In genomic region chr13:51688937-51689336, GRCh38 we compare ENCODE assay signal across 23 cellular contexts.
A peak's percentile ranks its signal among the peaks of the same experiment; 100 is the strongest.
DNase-seq lines count a peak whose midpoint lies in the region; ATAC-seq, FAIRE-seq and TF ChIP-seq lines count a peak whose summit lies in the region.
"Had no signal": no experiment of that assay in that cellular context is flagged by ENCODE, and none has a peak within 500 bp of the region (broad histone marks: within the 10 kb centered on the region; RNA-seq: fewer than 3 reads in every experiment).

No MANE protein-coding gene starts in this region.

- WGBS in GM12878 (ENCODE audit: insufficient coverage, insufficient replicate concordance, low lambda C conversion rate, missing lambda C conversion rate) = 67% methylated on average over 5 of the region's 5 CpGs

- peaks cover 9% of the 10 kb centered on the region for H3K4me1 ChIP-seq in GM12878 (ENCODE audit: control insufficient read depth, insufficient read depth, low read length)
- H3K4me1 ChIP-seq: gastrocnemius medialis had no signal

- no peaks in the 10 kb centered on the region for H3K36me3 Mint-ChIP-seq in activated CD8-positive, alpha-beta T cell treated with anti-CD3 and anti-CD28 coated beads for 36 hours (ENCODE audit: low read depth)
- no peaks in the 10 kb centered on the region for H3K36me3 Mint-ChIP-seq in activated CD8-positive, alpha-beta T cell treated with anti-CD3 and anti-CD28 coated beads, Interleukin-2, amount 10 ng/mL, durations not matched to agents 7 days and 5 days (ENCODE audit: low read depth)

- POLR2A ChIA-PET in activated CD8-positive, alpha-beta T cell treated with anti-CD3 and anti-CD28 coated beads for 36 hours (lab: Charles Lee) = no interaction called here
- POLR2A ChIA-PET in activated CD8-positive, alpha-beta T cell treated with anti-CD3 and anti-CD28 coated beads, Interleukin-2, amount 10 ng/mL, durations not matched to agents 7 days and 5 days (lab: Charles Lee) = no interaction called here
- POLR2A ChIA-PET in GM12878 (lab: Charles Lee) = no interaction called here

- no peak overlapping the region for H3K9ac ChIP-seq in GM12878 (ENCODE audit: control insufficient read depth, insufficient read depth, low read length)

- no peak overlapping the region for H3K4me3 ChIP-seq in GM12878
- H3K4me3 ChIP-seq: gastrocnemius medialis, mucosa of descending colon, spleen had no signal

- H3K27ac ChIP-seq in GM12878 (ENCODE audit: control insufficient read depth, insufficient read depth) (peak overlapping the region; percentile 56), substantia nigra (ENCODE audit: low read depth, low read length, poor library complexity, severe bottlenecking) (peak overlapping the region; percentile 63)
- H3K27ac ChIP-seq: gastrocnemius medialis, spleen, VCaP had no signal

- H3K79me2 ChIP-seq in GM12878 (ENCODE audit: control insufficient read depth, insufficient read depth, low read length) = no peaks in the 10 kb centered on the region

- CTCF ChIA-PET in activated CD8-positive, alpha-beta T cell treated with anti-CD3 and anti-CD28 coated beads for 36 hours (lab: Charles Lee) = interaction anchor here (1.4 kb wide), 1 partner anchor 109 kb away, joined by 4 read pairs; no protein-coding TSS in a partner anchor
- CTCF ChIA-PET in activated CD8-positive, alpha-beta T cell treated with anti-CD3 and anti-CD28 coated beads, Interleukin-2, amount 10 ng/mL, durations not matched to agents 7 days and 5 days (lab: Charles Lee) = no interaction called here
- CTCF ChIA-PET in GM12878 (lab: Yijun Ruan, JAX) = interaction anchor here (0.9 to 1.6 kb wide), 2 partner anchors 103 to 234 kb away, joined by 3 read pairs; no protein-coding TSS in a partner anchor

- no peak overlapping the region for H3K4me3 Mint-ChIP-seq in activated CD8-positive, alpha-beta T cell treated with anti-CD3 and anti-CD28 coated beads for 36 hours
- no peak overlapping the region for H3K4me3 Mint-ChIP-seq in activated CD8-positive, alpha-beta T cell treated with anti-CD3 and anti-CD28 coated beads, Interleukin-2, amount 10 ng/mL, durations not matched to agents 7 days and 5 days

- no peak for TF ChIP-seq POLR2A in GM12878 (IDR thresholded peaks at IDR 0.05; ENCODE audit: low read depth, low read length)

- no peak for TF ChIP-seq CTCF in activated CD8-positive, alpha-beta T cell treated with anti-CD3 and anti-CD28 coated beads for 36 hours (IDR thresholded peaks at IDR 0.05)
- no peak for TF ChIP-seq CTCF in GM12878 (IDR thresholded peaks at IDR 0.05 in 2 of 3, conservative IDR thresholded peaks at IDR 0.05 in 1 of 3; ENCODE audit: control insufficient read depth in 2 of 3, extremely low read depth in 1 of 3, insufficient read depth in 1 of 3, low read depth in 3 of 3, low read length in 3 of 3)

- DNase-seq in activated CD8-positive, alpha-beta T cell treated with anti-CD3 and anti-CD28 coated beads for 36 hours = peak; percentile 9
- DNase-seq in activated CD8-positive, alpha-beta T cell treated with anti-CD3 and anti-CD28 coated beads, Interleukin-2, amount 10 ng/mL, durations not matched to agents 7 days and 5 days = no peak
- no peak for DNase-seq in GM12878 (ENCODE audit: low read depth, low spot score)
- DNase-seq in medulla oblongata (ENCODE audit: extremely low spot score) = peak; percentile 40
- peak in 1 of 49 donors; percentile 4 for DNase-seq in substantia nigra (lab: John Stamatoyannopoulos, UW)
- no peak for DNase-seq in NCI-H128 (lab: John Stamatoyannopoulos, UW; ENCODE audit: unreplicated experiment)
- DNase-seq: activated CD4-positive, alpha-beta T cell treated with anti-CD3 and anti-CD28 coated beads, Interleukin-2, amount 50 U/mL, for 48 hours; activated gamma-delta T cell; activated T-cell treated with anti-CD3 and anti-CD28 coated beads for 4 hours; COR-L47; DND-41; gastrocnemius medialis; HCEC 1CT; mucosa of descending colon; NCI-H1105 treated with DMSO at 0.1 percent for 48 hours; NCI-H510A treated with DMSO at 0.1 percent for 48 hours; SHP77; spleen; T-helper 2 cell had no signal

- no TSS peak for BruUV-seq in GM12878 (replicated peaks; lab: Mats Ljungman, UMichigan)

- H4K20me1 ChIP-seq in GM12878 (ENCODE audit: control insufficient read depth, insufficient read depth) = no peaks in the 10 kb centered on the region

- peak overlapping the region; percentile 63; the same call in 1 of the 2 replicates for H3K4me2 ChIP-seq in GM12878 (ENCODE audit: control insufficient read depth, insufficient read depth)

- no peaks in the 10 kb centered on the region for H3K27me3 ChIP-seq in GM12878 (replicated peaks in 1 of 2; ENCODE audit: control insufficient read depth in 2 of 2, insufficient read depth in 2 of 2, low read length in 1 of 2)
- H3K27me3 ChIP-seq: gastrocnemius medialis, spleen had no signal

- no peak for TF ChIP-seq EP300 in GM12878 (IDR thresholded peaks at IDR 0.05; ENCODE audit: borderline replicate concordance in 1 of 2, control insufficient read depth in 1 of 2, low read depth in 2 of 2, low read length in 2 of 2)

- SMC1A ChIA-PET in GM12878 (lab: Charles Lee; ENCODE audit: uncharacterized antibody, unreplicated experiment) = interaction anchor here (1.2 to 3.0 kb wide), 4 partner anchors 9 to 75 kb away, joined by 4 to 12 read pairs (median 8); no protein-coding TSS in a partner anchor

- in situ Hi-C loops in GM12878 (cut with MboI) = no loop called here

- no peak overlapping the region for H3K27ac Mint-ChIP-seq in activated CD8-positive, alpha-beta T cell treated with anti-CD3 and anti-CD28 coated beads for 36 hours
- H3K27ac Mint-ChIP-seq in activated CD8-positive, alpha-beta T cell treated with anti-CD3 and anti-CD28 coated beads, Interleukin-2, amount 10 ng/mL, durations not matched to agents 7 days and 5 days = no peak overlapping the region

- H3K4me1 Mint-ChIP-seq in activated CD8-positive, alpha-beta T cell treated with anti-CD3 and anti-CD28 coated beads for 36 hours (ENCODE audit: low read depth) = peaks cover 21% of the 10 kb centered on the region
- H3K4me1 Mint-ChIP-seq in activated CD8-positive, alpha-beta T cell treated with anti-CD3 and anti-CD28 coated beads, Interleukin-2, amount 10 ng/mL, durations not matched to agents 7 days and 5 days (ENCODE audit: low read depth) = peaks cover 1% of the 10 kb centered on the region

- intact Hi-C loops in activated CD8-positive, alpha-beta T cell treated with anti-CD3 and anti-CD28 coated beads for 36 hours (cut with micrococcal nuclease) = no loop called here
- intact Hi-C loops in GM12878 (cut with micrococcal nuclease; ENCODE audit: unreplicated experiment) = no loop called here

- H3K27me3 Mint-ChIP-seq in activated CD8-positive, alpha-beta T cell treated with anti-CD3 and anti-CD28 coated beads for 36 hours = no peaks in the 10 kb centered on the region
- H3K27me3 Mint-ChIP-seq in activated CD8-positive, alpha-beta T cell treated with anti-CD3 and anti-CD28 coated beads, Interleukin-2, amount 10 ng/mL, durations not matched to agents 7 days and 5 days (ENCODE audit: low read depth) = no peaks in the 10 kb centered on the region

- no peak overlapping the region for H2AFZ ChIP-seq in GM12878 (ENCODE audit: control insufficient read depth, low read depth, low read length)

- no peaks in the 10 kb centered on the region for H3K9me3 ChIP-seq in GM12878 (replicated peaks; ENCODE audit: control insufficient read depth, insufficient read depth, low read length)
- H3K9me3 ChIP-seq: gastrocnemius medialis, mucosa of descending colon, spleen had no signal

- RAD21 ChIA-PET in GM12878 (lab: Charles Lee; ENCODE audit: unreplicated experiment) = interaction anchor here (0.7 to 1.7 kb wide), 5 partner anchors 14 to 103 kb away, joined by 3 to 8 read pairs (median 4); no protein-coding TSS in a partner anchor

- H3K36me3 ChIP-seq in GM12878 (ENCODE audit: control insufficient read depth in 2 of 2, insufficient read depth in 2 of 2, low read length in 1 of 2) = no peaks in the 10 kb centered on the region
- H3K36me3 ChIP-seq: gastrocnemius medialis, spleen had no signal

- H3K9me3 Mint-ChIP-seq in activated CD8-positive, alpha-beta T cell treated with anti-CD3 and anti-CD28 coated beads for 36 hours = no peaks in the 10 kb centered on the region
- no peaks in the 10 kb centered on the region for H3K9me3 Mint-ChIP-seq in activated CD8-positive, alpha-beta T cell treated with anti-CD3 and anti-CD28 coated beads, Interleukin-2, amount 10 ng/mL, durations not matched to agents 7 days and 5 days (ENCODE audit: insufficient read depth)

- FAIRE-seq in GM12878 (lab: Jason Lieb, UNC) = no peak
- FAIRE-seq: urothelium cell line had no signal

- ATAC-seq in activated CD8-positive, alpha-beta T cell treated with anti-CD3 and anti-CD28 coated beads for 36 hours = no peak
- ATAC-seq in activated CD8-positive, alpha-beta T cell treated with anti-CD3 and anti-CD28 coated beads, Interleukin-2, amount 10 ng/mL, durations not matched to agents 7 days and 5 days = no peak
- ATAC-seq in GM12878 (peak; percentile 74), GM18502 (IDR thresholded peaks at IDR 0.05; ENCODE audit: poor library complexity, unreplicated experiment) (no peak), HG02938 (IDR thresholded peaks at IDR 0.05; ENCODE audit: unreplicated experiment) (no peak)
- ATAC-seq: gastrocnemius medialis had no signal

- no peak for TF ChIP-seq RAD21 in GM12878 (IDR thresholded peaks at IDR 0.05; ENCODE audit: insufficient read depth, low read depth, low read length)

TF ChIP-seq in GM12878, 131 proteins besides CTCF, POLR2A, EP300 and RAD21 (continues in another document):
- TF ChIP-seq SP1 (IDR thresholded peaks at IDR 0.05; ENCODE audit: low read depth, low read length) (no peak), E2F8 (IDR thresholded peaks at IDR 0.05; ENCODE audit: low read depth, partially characterized antibody) (no peak), IKZF1 (conservative IDR thresholded peaks at IDR 0.05) (no peak), RAD51 (IDR thresholded peaks at IDR 0.05) (no peak)

Comparison
In these comparisons a context has a peak if more than half of its experiments do, and no peak if none do; other contexts are left out.
1. DNase-seq: peak in activated CD8-positive, alpha-beta T cell treated with anti-CD3 and anti-CD28 coated beads for 36 hours (single experiment) and medulla oblongata (single experiment); none in activated CD8-positive, alpha-beta T cell treated with anti-CD3 and anti-CD28 coated beads, Interleukin-2, amount 10 ng/mL, durations not matched to agents 7 days and 5 days (single experiment), GM12878 (single experiment) and NCI-H128 (single experiment).